ENCODE assay signal across 16 cellular contexts in the genomic region with DNA sequence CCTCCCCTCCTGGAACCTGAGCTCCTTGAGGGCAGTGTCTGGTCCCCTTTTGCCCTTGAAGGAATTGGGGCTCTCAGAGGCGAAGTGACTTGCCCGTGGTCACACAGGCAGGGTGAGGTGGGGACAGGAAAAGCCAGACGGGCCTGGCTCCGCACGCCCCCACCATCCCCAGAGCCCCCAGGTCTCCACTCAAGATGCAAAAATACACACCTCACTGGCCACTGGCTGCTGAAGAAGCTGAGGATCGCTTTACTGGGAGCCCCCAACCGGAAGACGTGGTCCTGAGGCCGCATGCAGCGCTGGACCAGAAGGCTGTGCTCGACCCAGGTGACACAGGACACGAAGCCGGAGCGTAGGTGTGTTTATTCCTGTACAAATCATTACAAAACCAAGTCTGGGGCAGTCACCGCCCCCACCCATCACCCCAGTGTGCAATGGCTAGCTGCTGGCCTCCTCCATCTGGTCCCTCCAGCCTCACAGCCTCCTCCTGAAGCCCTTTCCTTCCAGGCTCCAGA. TPM values are rescaled to one million over a fixed set of nuclear protein-coding genes. Genes with fewer than 3 reads are reported as not detected.
DNase-seq lines count a peak whose midpoint lies in the region; ATAC-seq, FAIRE-seq and TF ChIP-seq lines count a peak whose summit lies in the region.
"Had no signal": no experiment of that assay in that cellular context is flagged by ENCODE, and none has a peak within 500 bp of the region (broad histone marks: within the 10 kb centered on the region; RNA-seq: fewer than 3 reads in every experiment).

No MANE protein-coding gene starts in this region.

- peaks cover 0 to 37% (median 0%) of the 10 kb centered on the region in 11 experiments; a peak in 7 of 22 replicates for H4K20me1 ChIP-seq in BLaER1 treated with 17β-estradiol and CSF1 and Interleukin-3, amounts not matched to agents 10 nM and 100 nM
- no peaks in the 10 kb centered on the region for H4K20me1 ChIP-seq in H9 (ENCODE audit: control insufficient read depth, insufficient read depth, insufficient read length)

- H3T11ph ChIP-seq in H9 (ENCODE audit: low read length), result no peak overlapping the region

- no peak overlapping the region for H2AK5ac ChIP-seq in H9 (ENCODE audit: insufficient read length, low read length)

- peaks cover 13 to 41% (median 31%) of the 10 kb centered on the region in 11 experiments for H3K36me3 ChIP-seq in BLaER1 treated with 17β-estradiol and CSF1 and Interleukin-3, amounts not matched to agents 10 nM and 100 nM
- H3K36me3 ChIP-seq in NT2/D1 (ENCODE audit: insufficient read depth, insufficient read length, low read length) (peaks cover 19% of the 10 kb centered on the region), pancreas (peaks cover 4 to 13% (median 11%) of the 10 kb centered on the region in 3 donors)
- H3K36me3 ChIP-seq: ovary had no signal

- TF ChIP-seq CTCF in pancreas (IDR thresholded peaks at IDR 0.05) (no peak), H9 (conservative IDR thresholded peaks at IDR 0.05) (no peak)

- no peaks in the 10 kb centered on the region for H3K79me2 ChIP-seq in H9 (ENCODE audit: insufficient read depth, low read length)

- H3K23ac ChIP-seq in H9 (ENCODE audit: insufficient read length, low read depth, low read length), result no peak overlapping the region

- no peaks in the 10 kb centered on the region; the same call in none of the 2 replicates for H3K27me3 Mint-ChIP-seq in H9 (ENCODE audit: low read depth)
- H3K27me3 Mint-ChIP-seq: activated naive CD8-positive, alpha-beta T cell treated with anti-CD3 and anti-CD28 coated beads, Interleukin-2, amount 50 U/mL, for 24 hours; type B pancreatic cell had no signal

- H3K14ac ChIP-seq in H9 (ENCODE audit: insufficient read depth, low read length), result no peak overlapping the region

- H4K8ac ChIP-seq in H9 (replicated peaks; ENCODE audit: insufficient read length, low read depth, low read length), result no peak overlapping the region

- no peaks in the 10 kb centered on the region for H3K9me3 Mint-ChIP-seq in H9
- H3K9me3 Mint-ChIP-seq: activated naive CD8-positive, alpha-beta T cell treated with anti-CD3 and anti-CD28 coated beads, Interleukin-2, amount 50 U/mL, for 24 hours; dendritic cell treated with granulocyte-macrophage colony-stimulating factor and Interleukin-4, amounts not matched to agents 40 ng/mL and 50 ng/mL, for 4 days; type B pancreatic cell had no signal

- peak overlapping the region; percentile 72 to 94 (median 87) for H3K4me2 ChIP-seq in BLaER1 treated with 17β-estradiol and CSF1 and Interleukin-3, amounts not matched to agents 10 nM and 100 nM
- H3K4me2 ChIP-seq in H9 (ENCODE audit: insufficient read depth, insufficient read length, low read length), result no peak overlapping the region

- H3K4me1 ChIP-seq in BLaER1 treated with 17β-estradiol and CSF1 and Interleukin-3, amounts not matched to agents 10 nM and 100 nM, result peaks cover 86 to 98% (median 95%) of the 10 kb centered on the region in 10 experiments
- H3K4me1 ChIP-seq in NT2/D1 (ENCODE audit: insufficient read depth, insufficient read length), result peaks cover 19% of the 10 kb centered on the region
- H3K4me1 ChIP-seq in pancreas, result peaks cover 5 to 7% (median 6%) of the 10 kb centered on the region in 3 donors
- H3K4me1 ChIP-seq in H9 (ENCODE audit: insufficient read depth, low read length), result no peaks in the 10 kb centered on the region

- 77 to 83% methylated on average over 15 of the region's 15 CpGs for WGBS in pancreas, 2 donors
- WGBS in H9 (ENCODE audit: extremely low coverage, insufficient read length, low lambda C conversion rate), result no CpG with 5 or more reads among the region's 15 CpGs

- no peak for FAIRE-seq in pancreas (lab: Jason Lieb, UNC)
- FAIRE-seq: GM19239 had no signal

- no peak for DNase-seq in NT2/D1 (ENCODE audit: low read depth, low spot score)
- peak; percentile 43 for DNase-seq in ecto neural progenitor cell (ENCODE audit: low spot score)
- peak in 1 of 6 donors; percentile 46 for DNase-seq in pancreas
- DNase-seq in NCI-H187 treated with DMSO at 0.1 percent for 48 hours (lab: John Stamatoyannopoulos, UW), result no peak
- no peak for DNase-seq in HK-2 (ENCODE audit: unreplicated experiment)
- DNase-seq in H9, result no peak
- no peak for DNase-seq in NCI-H146 (lab: John Stamatoyannopoulos, UW)
- DNase-seq: activated CD4-positive, CD25-positive, alpha-beta regulatory T cell treated with anti-CD3 and anti-CD28 coated beads, Interleukin-2, amount 50 U/mL, for 72 hours; activated naive CD8-positive, alpha-beta T cell treated with anti-CD3 and anti-CD28 coated beads, Interleukin-2, amount 50 U/mL, for 24 hours; IMR-90 had no signal

- H3K27me3 ChIP-seq in BLaER1 treated with 17β-estradiol and CSF1 and Interleukin-3, amounts not matched to agents 10 nM and 100 nM, result no peaks in the 10 kb centered on the region
- no peaks in the 10 kb centered on the region for H3K27me3 ChIP-seq in NT2/D1 (ENCODE audit: insufficient read depth, insufficient read length)
- H3K27me3 ChIP-seq in pancreas, result no peaks in the 10 kb centered on the region
- H3K27me3 ChIP-seq in H9 (ENCODE audit: insufficient read depth, low read length), result no peaks in the 10 kb centered on the region
- H3K27me3 ChIP-seq: ovary had no signal

- H2BK5ac ChIP-seq in H9 (ENCODE audit: insufficient read length, low read length), result no peak overlapping the region

- no peak overlapping the region for H2BK20ac ChIP-seq in H9 (ENCODE audit: low read depth, low read length, poor library complexity, severe bottlenecking)

- no peak overlapping the region for H2BK120ac ChIP-seq in H9 (ENCODE audit: low read depth, low read length, poor library complexity, severe bottlenecking)

- H2BK12ac ChIP-seq in H9 (ENCODE audit: insufficient read length, low read depth, low read length), result no peak overlapping the region

- H3K27ac Mint-ChIP-seq in H9, result peak overlapping the region in 1 of 3 experiments; percentile 76; a peak in 1 of 7 replicates
- H3K27ac Mint-ChIP-seq: activated naive CD8-positive, alpha-beta T cell treated with anti-CD3 and anti-CD28 coated beads, Interleukin-2, amount 50 U/mL, for 24 hours; dendritic cell treated with granulocyte-macrophage colony-stimulating factor and Interleukin-4, amounts not matched to agents 40 ng/mL and 50 ng/mL, for 4 days; type B pancreatic cell had no signal

- H3K4ac ChIP-seq in H9 (ENCODE audit: low read depth, low read length), result no peak overlapping the region

- H3K9me3 ChIP-seq in BLaER1 treated with 17β-estradiol and CSF1 and Interleukin-3, amounts not matched to agents 10 nM and 100 nM (replicated peaks in 1 of 11), result no peaks in the 10 kb centered on the region
- no peaks in the 10 kb centered on the region for H3K9me3 ChIP-seq in NT2/D1 (ENCODE audit: insufficient read depth, low read length)
- H3K9me3 ChIP-seq in pancreas, result no peaks in the 10 kb centered on the region
- H3K9me3 ChIP-seq in H9 (ENCODE audit: control insufficient read depth, low read depth, low read length), result no peaks in the 10 kb centered on the region
- H3K9me3 ChIP-seq: ovary had no signal

- intact Hi-C loops in pancreas (cut with DNase I), result no loop called here

- H3K56ac ChIP-seq in H9 (ENCODE audit: insufficient read length, low read depth, low read length), result no peak overlapping the region

- no peak overlapping the region for H3K18ac ChIP-seq in H9 (ENCODE audit: insufficient read length, low read depth, low read length)

- H4K91ac ChIP-seq in H9 (ENCODE audit: insufficient read length, low read depth, low read length), result no peak overlapping the region

- peak overlapping the region in 9 of 11 experiments; percentile 32 to 80 (median 69); a peak in 18 of 22 replicates for H3K27ac ChIP-seq in BLaER1 treated with 17β-estradiol and CSF1 and Interleukin-3, amounts not matched to agents 10 nM and 100 nM
- H3K27ac ChIP-seq in pancreas (peak overlapping the region; percentile 26 to 69 (median 56)), H9 (ENCODE audit: insufficient read length, low read depth, low read length) (no peak overlapping the region)
- H3K27ac ChIP-seq: ovary had no signal

- H3K4me3 Mint-ChIP-seq in H9, result no peak overlapping the region
- H3K4me3 Mint-ChIP-seq: activated naive CD8-positive, alpha-beta T cell treated with anti-CD3 and anti-CD28 coated beads, Interleukin-2, amount 50 U/mL, for 24 hours; CD14-positive monocyte; dendritic cell treated with granulocyte-macrophage colony-stimulating factor and Interleukin-4, amounts not matched to agents 40 ng/mL and 50 ng/mL, for 4 days; type B pancreatic cell had no signal

- H2AFZ ChIP-seq in H9 (ENCODE audit: low read length), result no peak overlapping the region

- no peak overlapping the region for H2BK15ac ChIP-seq in H9 (ENCODE audit: low read depth, low read length)

- H3K4me3 ChIP-seq in BLaER1 treated with 17β-estradiol and CSF1 and Interleukin-3, amounts not matched to agents 10 nM and 100 nM, result peak overlapping the region in 3 of 10 experiments; percentile 1 to 30 (median 10); a peak in 2 of 20 replicates
- H3K4me3 ChIP-seq in NT2/D1 (ENCODE audit: insufficient read length, low read depth) (no peak overlapping the region), pancreas (no peak overlapping the region)
- H3K4me3 ChIP-seq: ovary had no signal

- H3K4me1 Mint-ChIP-seq in H9, result peaks cover 6 to 20% of the 10 kb centered on the region in 2 experiments; a peak in 3 of 4 replicates

- no peak overlapping the region for H4K5ac ChIP-seq in H9 (ENCODE audit: insufficient read length, low read depth, low read length)

- peaks cover 4 to 28% (median 28%) of the 10 kb centered on the region in 3 experiments; a peak in 5 of 7 replicates for H3K36me3 Mint-ChIP-seq in H9 (ENCODE audit: insufficient read depth in 1 of 3, low read depth in 3 of 3)

- ATAC-seq in pancreas, result no peak

- no peaks in the 10 kb centered on the region for H3K79me1 ChIP-seq in H9 (ENCODE audit: insufficient read depth, low read depth, low read length, poor library complexity, severe bottlenecking)

- H3K23me2 ChIP-seq in H9 (ENCODE audit: insufficient read length, low read depth, low read length, poor library complexity, severe bottlenecking), result no peaks in the 10 kb centered on the region

- H3K9ac ChIP-seq in BLaER1 treated with 17β-estradiol and CSF1 and Interleukin-3, amounts not matched to agents 10 nM and 100 nM, result peak overlapping the region; percentile 21 to 75 (median 62); a peak in 20 of 22 replicates
- peak overlapping the region; percentile 26 for H3K9ac ChIP-seq in NT2/D1 (ENCODE audit: insufficient read length, low read depth)
- no peak overlapping the region for H3K9ac ChIP-seq in H9 (ENCODE audit: extremely low read depth, insufficient read length, low read length)

RNA-seq across cellular contexts. Expression of a gene that starts 7.6 kb away (rescaled TPM):
- 10 to 100 TPM in 4 of 6 donors, 1 to 10 TPM in 2; 8.9 to 18.3 (median 15.2) TPM for total RNA-seq in pancreas
- polyA plus RNA-seq in pancreas, result 10 to 100 TPM; 49.5 to 81.7 TPM
- 31.6 and 41.9 TPM in 2 replicates for total RNA-seq in H9 (2021)
- polyA plus RNA-seq: CD14-positive monocyte had no signal

RNA-seq across cellular contexts. Expression of a gene that starts 14.4 kb away (rescaled TPM):
- total RNA-seq in pancreas, result 10 to 100 TPM; 20.7 to 31.1 (median 26.0) TPM
- 10 to 100 TPM; 30.6 to 35.7 TPM for polyA plus RNA-seq in pancreas
- total RNA-seq in H9 (2021), result 29.8 and 30.2 TPM in 2 replicates

RNA-seq across cellular contexts. Expression of a gene that starts 30.6 kb away (rescaled TPM):
- total RNA-seq in pancreas (10 to 100 TPM in 5 of 6 donors, 1 to 10 TPM in 1; 9.7 to 42.4 (median 13.6) TPM), H9 (2021) (1.8 and 2.1 TPM in 2 replicates)
- 10 to 100 TPM; 25.8 to 32.9 TPM for polyA plus RNA-seq in pancreas

RNA-seq across cellular contexts. Expression of a gene that starts 31.8 kb away (rescaled TPM):
- total RNA-seq in pancreas, result 10 to 100 TPM; 25.9 to 66.6 (median 41.3) TPM
- polyA plus RNA-seq in pancreas, result 10 to 100 TPM; 22.2 to 27.7 TPM
- 15.4 and 16.5 TPM in 2 replicates for total RNA-seq in H9 (2021)

RNA-seq across cellular contexts. Expression of a gene that starts 45.5 kb away (rescaled TPM):
- total RNA-seq in pancreas (1 to 10 TPM; 1.0 to 2.2 (median 1.2) TPM), H9 (2021) (9.0 and 11.6 TPM in 2 replicates)
- polyA plus RNA-seq in pancreas, result 1 to 10 TPM in 1 of 2 donors, under 1 TPM in 1; 0.80 to 2.5 TPM
